In genomic region chr11:59207988-59208432, GRCh38 we compare ENCODE assay signal across 8 cellular contexts. TPM values are rescaled to one million over a fixed set of nuclear protein-coding genes. Genes with fewer than 3 reads are reported as not detected.
DNase-seq lines count a peak whose midpoint lies in the region; ATAC-seq, FAIRE-seq and TF ChIP-seq lines count a peak whose summit lies in the region.

No MANE protein-coding gene starts in this region.

- no peaks in the 10 kb centered on the region for H3K36me3 Mint-ChIP-seq in activated CD8-positive, alpha-beta T cell treated with anti-CD3 and anti-CD28 coated beads, Interleukin-2, amount 10 ng/mL, durations not matched to agents 7 days and 5 days (ENCODE audit: low read depth)

- WGBS in pancreas, 2 donors: 2 to 4% methylated on average over 4 of the region's 4 CpGs

- peaks cover 27% of the 10 kb centered on the region for H3K27me3 Mint-ChIP-seq in activated CD8-positive, alpha-beta T cell treated with anti-CD3 and anti-CD28 coated beads, Interleukin-2, amount 10 ng/mL, durations not matched to agents 7 days and 5 days (ENCODE audit: low read depth)

- no peak overlapping the region for H3K4me3 Mint-ChIP-seq in activated CD8-positive, alpha-beta T cell treated with anti-CD3 and anti-CD28 coated beads, Interleukin-2, amount 10 ng/mL, durations not matched to agents 7 days and 5 days

- intact Hi-C loops in pancreas (cut with DNase I): loop anchor here in 1 of 3 donors (5.0 kb wide), 1 partner anchor 36 kb away; the partner anchor contains the start of gene DTX4

- no peaks in the 10 kb centered on the region for H3K9me3 Mint-ChIP-seq in activated CD8-positive, alpha-beta T cell treated with anti-CD3 and anti-CD28 coated beads, Interleukin-2, amount 10 ng/mL, durations not matched to agents 7 days and 5 days (ENCODE audit: insufficient read depth)

- ATAC-seq in GM18861 (IDR thresholded peaks at IDR 0.05; ENCODE audit: unreplicated experiment) (peak; percentile 76), HG03025 (IDR thresholded peaks at IDR 0.05; ENCODE audit: low FRiP score, unreplicated experiment) (peak; percentile 75), pancreas (peak; percentile 79 to 83 (median 80))
- peak; percentile 76 for ATAC-seq in activated CD8-positive, alpha-beta T cell treated with anti-CD3 and anti-CD28 coated beads, Interleukin-2, amount 10 ng/mL, durations not matched to agents 7 days and 5 days

- H3K4me1 ChIP-seq in BLaER1 (peaks cover 29% of the 10 kb centered on the region), pancreas (peaks cover 0 to 5% (median 0%) of the 10 kb centered on the region in 3 donors)

- H3K4me3 ChIP-seq in BLaER1 (no peak overlapping the region), fibroblast of villous mesenchyme (ENCODE audit: low read depth, low read length) (no peak overlapping the region), pancreas (peak overlapping the region in 1 of 4 donors; percentile 2)

- H3K9ac ChIP-seq in BLaER1: no peak overlapping the region

- no peak overlapping the region for H3K27ac Mint-ChIP-seq in activated CD8-positive, alpha-beta T cell treated with anti-CD3 and anti-CD28 coated beads, Interleukin-2, amount 10 ng/mL, durations not matched to agents 7 days and 5 days

- H4K20me1 ChIP-seq in BLaER1: no peaks in the 10 kb centered on the region

- no peak for FAIRE-seq in pancreas (lab: Jason Lieb, UNC)

- CTCF ChIA-PET in activated CD8-positive, alpha-beta T cell treated with anti-CD3 and anti-CD28 coated beads, Interleukin-2, amount 10 ng/mL, durations not matched to agents 7 days and 5 days (lab: Charles Lee): interaction anchor here (3.1 kb wide), 1 partner anchor 37 kb away, joined by 12 read pairs; the partner anchor contains the start of gene DTX4

- POLR2A ChIA-PET in activated CD8-positive, alpha-beta T cell treated with anti-CD3 and anti-CD28 coated beads, Interleukin-2, amount 10 ng/mL, durations not matched to agents 7 days and 5 days (lab: Charles Lee): no interaction called here

- H3K4me1 Mint-ChIP-seq in activated CD8-positive, alpha-beta T cell treated with anti-CD3 and anti-CD28 coated beads, Interleukin-2, amount 10 ng/mL, durations not matched to agents 7 days and 5 days (ENCODE audit: low read depth): peaks cover 17% of the 10 kb centered on the region

- H3K9me3 ChIP-seq in BLaER1: no peaks in the 10 kb centered on the region
- H3K9me3 ChIP-seq in pancreas: no peaks in the 10 kb centered on the region

- H3K27me3 ChIP-seq in BLaER1 (no peaks in the 10 kb centered on the region), pancreas (no peaks in the 10 kb centered on the region)

- DNase-seq in NCI-H226 (peak; percentile 32), fibroblast of villous mesenchyme (ENCODE audit: low read depth) (peak; percentile 70), pancreas (peak in 2 of 6 donors; percentile 26 to 32), mucosa of gallbladder (ENCODE audit: low spot score) (no peak)
- peak; percentile 50 for DNase-seq in activated CD8-positive, alpha-beta T cell treated with anti-CD3 and anti-CD28 coated beads, Interleukin-2, amount 10 ng/mL, durations not matched to agents 7 days and 5 days

- H3K36me3 ChIP-seq in BLaER1 (peaks cover 16% of the 10 kb centered on the region; the same call in 1 of the 2 replicates), pancreas (peaks cover 0 to 10% (median 2%) of the 10 kb centered on the region in 3 donors)

- peak overlapping the region; percentile 47 for H3K4me2 ChIP-seq in BLaER1

- TF ChIP-seq CTCF in fibroblast of villous mesenchyme (IDR thresholded peaks at IDR 0.05; ENCODE audit: insufficient read depth, low read depth, low read length) (peak; percentile 73), pancreas (IDR thresholded peaks at IDR 0.05) (peak; percentile 29 to 61 (median 52))

- H3K27ac ChIP-seq in BLaER1 (no peak overlapping the region), pancreas (peak overlapping the region in 1 of 4 donors; percentile 19)

RNA-seq across cellular contexts. Expression of gene MPEG1, which starts 4.7 kb away (rescaled TPM):
- total RNA-seq in activated CD8-positive, alpha-beta T cell treated with anti-CD3 and anti-CD28 coated beads, Interleukin-2, amount 10 ng/mL, durations not matched to agents 7 days and 5 days: not detected
- total RNA-seq in fibroblast of villous mesenchyme (not detected in 2 replicates), pancreas (1 to 10 TPM in 5 of 6 donors, under 1 TPM in 1; 0.51 to 7.1 (median 3.4) TPM), mucosa of gallbladder (13.5 TPM)
- under 1 TPM; 0.68 to 0.92 TPM for polyA plus RNA-seq in pancreas

RNA-seq across cellular contexts. Expression of gene DTX4, which starts 36.1 kb away (rescaled TPM):
- under 1 TPM; 0.18 to 0.45 TPM for total RNA-seq in activated CD8-positive, alpha-beta T cell treated with anti-CD3 and anti-CD28 coated beads, Interleukin-2, amount 10 ng/mL, durations not matched to agents 7 days and 5 days
- 2.3 and 4.7 TPM in 2 replicates for total RNA-seq in fibroblast of villous mesenchyme
- 10 to 100 TPM in 2 of 6 donors, 1 to 10 TPM in 4; 5.9 to 16.3 (median 8.3) TPM for total RNA-seq in pancreas
- polyA plus RNA-seq in pancreas: 10 to 100 TPM in 1 of 2 donors, 1 to 10 TPM in 1; 9.0 to 12.3 TPM
- total RNA-seq in mucosa of gallbladder: 63.6 TPM
